ENCODE assay signal across 13 cellular contexts in genomic region chr10:101216207-101216607, GRCh38. TPM values are rescaled to one million over a fixed set of nuclear protein-coding genes. Genes with fewer than 3 reads are reported as not detected.
A peak's percentile ranks its signal among the peaks of the same experiment; 100 is the strongest.
DNase-seq lines count a peak whose midpoint lies in the region; ATAC-seq and TF ChIP-seq lines count a peak whose summit lies in the region.
"Had no signal": no experiment of that assay in that cellular context is flagged by ENCODE, and none has a peak within 500 bp of the region (broad histone marks: within the 10 kb centered on the region; RNA-seq: fewer than 3 reads in every experiment).

No MANE protein-coding gene starts in this region.

- H3K36me3 ChIP-seq in BE2C = no peaks in the 10 kb centered on the region
- H3K36me3 ChIP-seq in GM23338 (ENCODE audit: insufficient read depth) = no peaks in the 10 kb centered on the region
- H3K36me3 ChIP-seq: esophagus squamous epithelium had no signal

- H3K79me2 ChIP-seq in GM23338 (replicated peaks; ENCODE audit: insufficient read depth) = no peaks in the 10 kb centered on the region

- H3K27me3 Mint-ChIP-seq in GM23338 (ENCODE audit: insufficient read depth, low read depth, poor library complexity) (peaks cover 96% of the 10 kb centered on the region), naive B cell (peaks cover 65 to 89% (median 77%) of the 10 kb centered on the region in 3 donors), MCF 10A (ENCODE audit: insufficient read depth, unreplicated experiment) (peaks cover 34% of the 10 kb centered on the region)
- H3K27me3 Mint-ChIP-seq in activated T-cell treated with anti-CD3 and anti-CD28 coated beads, Interleukin-2, amount 50 U/mL, for 24 hours = peaks cover 98% of the 10 kb centered on the region

- H2AFZ ChIP-seq in GM23338 = no peak overlapping the region

- no peaks in the 10 kb centered on the region; the same call in 2 of the 3 replicates for H3K36me3 Mint-ChIP-seq in GM23338 (ENCODE audit: low read depth)
- no peaks in the 10 kb centered on the region for H3K36me3 Mint-ChIP-seq in activated T-cell treated with anti-CD3 and anti-CD28 coated beads, Interleukin-2, amount 50 U/mL, for 24 hours (ENCODE audit: low read depth)
- no peaks in the 10 kb centered on the region for H3K36me3 Mint-ChIP-seq in naive B cell
- no peaks in the 10 kb centered on the region for H3K36me3 Mint-ChIP-seq in MCF 10A (ENCODE audit: insufficient read depth, unreplicated experiment)

- peaks cover 89% of the 10 kb centered on the region for H3K27me3 ChIP-seq in BE2C
- H3K27me3 ChIP-seq in GM23338 (ENCODE audit: insufficient read depth) = peaks cover 99% of the 10 kb centered on the region

- H3K9me3 ChIP-seq in BE2C = no peaks in the 10 kb centered on the region
- H3K9me3 ChIP-seq: esophagus squamous epithelium had no signal

- H3K4me3 ChIP-seq in BE2C (ENCODE audit: low read depth, low read length) (peak overlapping the region; percentile 33; the same call in 1 of the 2 replicates), GM23338 (peak overlapping the region; percentile 49)

- POLR2A ChIA-PET in MCF 10A (lab: Yijun Ruan, JAX) = no interaction called here

- no peaks in the 10 kb centered on the region for H3K9me3 Mint-ChIP-seq in GM23338
- H3K9me3 Mint-ChIP-seq in activated T-cell treated with anti-CD3 and anti-CD28 coated beads, Interleukin-2, amount 50 U/mL, for 24 hours = no peaks in the 10 kb centered on the region
- H3K9me3 Mint-ChIP-seq in naive B cell = peaks cover 0 to 7% (median 0%) of the 10 kb centered on the region in 7 donors
- H3K9me3 Mint-ChIP-seq in MCF 10A (ENCODE audit: unreplicated experiment) = no peaks in the 10 kb centered on the region

- 0 out of 2 replicates have a peak, but pooled peaks cover 5% of the 10 kb centered on the region for H3F3A ChIP-seq in GM23338 (replicated peaks; ENCODE audit: low read depth)

- H3K27ac ChIP-seq in GM23338 (ENCODE audit: low read depth) = no peak overlapping the region
- H3K27ac ChIP-seq: esophagus squamous epithelium had no signal

- ATAC-seq in GM23338 (no peak; the same call in 1 of the 3 replicates), naive B cell (ENCODE audit: low read depth in 2 of 2) (peak in 1 of 2 donors; percentile 13)

- H3K4me3 Mint-ChIP-seq in GM23338 (peak overlapping the region; percentile 44; the same call in 2 of the 3 replicates), naive B cell (peak overlapping the region; percentile 29 to 85 (median 77)), MCF 10A (ENCODE audit: unreplicated experiment) (no peak overlapping the region)
- H3K4me3 Mint-ChIP-seq in activated T-cell treated with anti-CD3 and anti-CD28 coated beads, Interleukin-2, amount 50 U/mL, for 24 hours = peak overlapping the region; percentile 38

- H3K4me1 ChIP-seq in BE2C (peaks cover 10% of the 10 kb centered on the region; the same call in 1 of the 2 replicates), GM23338 (ENCODE audit: insufficient read depth) (peaks cover 24% of the 10 kb centered on the region)

- BruUV-seq in MCF 10A (replicated peaks; lab: Mats Ljungman, UMichigan) = no TSS peak

- peaks cover 33% of the 10 kb centered on the region for H4K20me1 ChIP-seq in GM23338 (replicated peaks; ENCODE audit: insufficient read depth)

- TF ChIP-seq CTCF in BE2C (IDR thresholded peaks at IDR 0.05; ENCODE audit: low read depth, low read length) = no peak
- TF ChIP-seq CTCF in GM23338 (conservative IDR thresholded peaks at IDR 0.05; ENCODE audit: low read depth in 2 of 2) = no peak; a peak in 1 of 4 replicates
- no peak for TF ChIP-seq CTCF in MCF 10A (IDR thresholded peaks at IDR 0.05; ENCODE audit: unreplicated experiment)

- CTCF ChIA-PET in MCF 10A (lab: Yijun Ruan, JAX) = interaction anchor here (0.6 to 5.5 kb wide), 8 partner anchors 60 to 387 kb away, joined by 3 to 183 read pairs (median 10); no protein-coding TSS in a partner anchor

- H3K4me1 Mint-ChIP-seq in GM23338 (peaks cover 25% of the 10 kb centered on the region), naive B cell (peaks cover 22 to 43% (median 29%) of the 10 kb centered on the region in 3 donors), MCF 10A (ENCODE audit: insufficient read depth, unreplicated experiment) (peaks cover 5% of the 10 kb centered on the region)
- H3K4me1 Mint-ChIP-seq in activated T-cell treated with anti-CD3 and anti-CD28 coated beads, Interleukin-2, amount 50 U/mL, for 24 hours (ENCODE audit: low read depth) = peaks cover 43% of the 10 kb centered on the region

- no peak overlapping the region for H3K27ac Mint-ChIP-seq in GM23338
- no peak overlapping the region for H3K27ac Mint-ChIP-seq in activated T-cell treated with anti-CD3 and anti-CD28 coated beads, Interleukin-2, amount 50 U/mL, for 24 hours
- H3K27ac Mint-ChIP-seq in naive B cell = peak overlapping the region in 5 of 6 donors; percentile 34 to 97 (median 91)
- H3K27ac Mint-ChIP-seq in MCF 10A (ENCODE audit: low read depth, unreplicated experiment) = no peak overlapping the region

- peak overlapping the region; percentile 76 for H3K4me2 ChIP-seq in GM23338

- H3K9me2 ChIP-seq in GM23338 (ENCODE audit: insufficient read depth) = no peaks in the 10 kb centered on the region

- intact Hi-C loops in MCF 10A (cut with micrococcal nuclease) = no loop called here

- no peak for DNase-seq in BE2C
- DNase-seq in GM23338 (ENCODE audit: low spot score) = peak; percentile 40
- DNase-seq in activated T-cell treated with anti-CD3 and anti-CD28 coated beads, Interleukin-2, amount 50 U/mL, for 24 hours = no peak
- DNase-seq in naive B cell = no peak
- no peak for DNase-seq in DMS114 treated with DMSO at 0.1 percent for 48 hours (lab: John Stamatoyannopoulos, UW; ENCODE audit: unreplicated experiment)
- DNase-seq in MCF 10A (ENCODE audit: unreplicated experiment) = no peak
- no peak for DNase-seq in NCI-H345 treated with DMSO at 0.1 percent for 48 hours (lab: John Stamatoyannopoulos, UW; ENCODE audit: unreplicated experiment)
- DNase-seq: activated naive CD4-positive, alpha-beta T cell treated with anti-CD3 and anti-CD28 coated beads, Interleukin-2, amount 50 U/mL, for 16 hours; esophagus squamous epithelium; mesendoderm; stimulated activated CD4-positive, alpha-beta T cell treated with anti-CD3 and anti-CD28 coated beads, Interleukin-4, amount 100 ng/mL, for 1 hour had no signal

TF ChIP-seq in GM23338, 12 proteins besides CTCF, POLR2A, EP300 and RAD21:
- TF ChIP-seq EZH2 (IDR thresholded peaks at IDR 0.05; ENCODE audit: low read depth, unreplicated experiment) = peak; percentile 55
- no peak for TF ChIP-seq POLR2AphosphoS5 (IDR thresholded peaks at IDR 0.05; ENCODE audit: low read depth)
- no peak for TF ChIP-seq NANOG (IDR thresholded peaks at IDR 0.05; ENCODE audit: borderline replicate concordance)
- TF ChIP-seq EZH2phosphoT487 (IDR thresholded peaks at IDR 0.05; ENCODE audit: unreplicated experiment) = no peak

RNA-seq across cellular contexts. Expression of gene LBX1, which starts 13.1 kb away (rescaled TPM):
- not detected for polyA plus RNA-seq in BE2C (2012; ENCODE audit: insufficient read depth, insufficient read length, low read depth)
- total RNA-seq in GM23338 (2014; rRNA removed; shearing (Covaris generic)) = not detected in 2 replicates
- polyA plus RNA-seq in GM23338 (2016; fragmentation: Nextera tagmentation; extraction: Ambion mirVana) = not detected in 2 replicates
- polyA plus RNA-seq in naive B cell (ENCODE audit: low read depth in 6 of 6) = not detected
- total RNA-seq in MCF 10A (2022) = not detected in 2 replicates
- total RNA-seq: chondrocyte, esophagus squamous epithelium, pulmonary artery endothelial cell had no signal

Comparison
In these comparisons a context has a peak if more than half of its experiments do, and no peak if none do; other contexts are left out.
1. H3K27ac Mint-ChIP-seq: peak in naive B cell (5 of 6); none in GM23338 (single experiment), activated T-cell treated with anti-CD3 and anti-CD28 coated beads, Interleukin-2, amount 50 U/mL, for 24 hours (single experiment) and MCF 10A (single experiment).